Comparison of ENCODE assay signal across 8 cellular contexts in the genomic region with DNA sequence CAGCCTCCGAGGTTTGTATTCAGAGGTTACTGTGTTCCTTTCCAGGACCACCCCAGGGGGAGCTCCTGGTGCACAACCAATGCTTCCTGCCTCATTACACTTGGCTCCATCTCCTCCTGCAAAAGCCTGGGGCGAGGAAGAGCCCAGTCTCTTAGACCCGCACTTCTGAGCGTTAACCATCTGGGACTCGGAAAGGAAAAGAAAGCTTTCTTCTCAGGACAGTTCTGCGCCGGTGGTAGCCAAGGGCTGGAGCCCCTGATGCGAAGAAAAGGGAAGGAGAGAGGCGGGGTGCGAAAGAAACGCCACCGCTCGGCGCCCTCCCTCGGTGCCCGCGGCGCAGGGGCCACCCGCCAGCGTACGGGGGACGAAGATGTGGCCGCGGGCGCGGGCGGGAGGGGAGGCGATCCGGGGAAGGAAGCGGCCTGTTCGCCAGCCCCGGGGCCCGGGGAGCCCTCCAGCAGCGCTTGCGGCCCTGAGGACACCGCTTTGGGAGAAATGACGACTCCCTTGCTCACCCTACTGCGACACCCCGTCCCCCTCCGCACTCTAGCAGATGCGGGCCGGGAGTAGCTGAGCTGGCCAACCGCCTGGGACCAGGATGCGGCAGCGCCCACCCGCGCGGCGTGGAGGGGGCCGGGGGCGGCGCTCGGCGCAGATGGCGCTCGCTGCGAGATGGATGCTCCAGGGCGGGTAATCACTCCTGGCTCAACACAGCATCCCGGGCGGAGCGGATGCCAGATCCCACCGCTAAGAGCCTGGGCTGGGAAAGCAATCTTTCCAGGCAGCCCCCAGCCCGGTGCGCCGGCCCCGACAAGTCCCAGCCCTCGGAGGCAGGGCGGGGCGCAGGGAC. TPM values are rescaled to one million over a fixed set of nuclear protein-coding genes. Genes with fewer than 3 reads are reported as not detected.
DNase-seq lines count a peak whose midpoint lies in the region; ATAC-seq and TF ChIP-seq lines count a peak whose summit lies in the region.

No MANE protein-coding gene starts in this region.

- ATAC-seq in activated B cell treated with CpG ODN at 0.5 μM for 24 hours (ENCODE audit: low read depth), result peak; percentile 10
- no peak for ATAC-seq in HG02840 (IDR thresholded peaks at IDR 0.05; ENCODE audit: low FRiP score, unreplicated experiment)
- ATAC-seq in GM21390 (IDR thresholded peaks at IDR 0.05; ENCODE audit: unreplicated experiment), result no peak

- in situ Hi-C loops in KBM-7 (cut with MboI; ENCODE audit: low pct_unique_long_range_greater_than_20kb, low sequenced_read_pairs), result loop anchor here (25.0 kb wide), 1 partner anchor 268 kb away; no protein-coding TSS in a partner anchor

- H3K4me1 ChIP-seq in esophagus squamous epithelium (peaks cover 16 to 28% (median 16%) of the 10 kb centered on the region in 3 donors), muscle layer of duodenum (ENCODE audit: control insufficient read depth in 1 of 2, insufficient read depth in 2 of 2, low read length in 2 of 2) (peaks cover 0 to 23% of the 10 kb centered on the region in 2 donors), vagina (peaks cover 18% of the 10 kb centered on the region)

- intact Hi-C loops in activated B cell treated with CpG ODN at 0.5 μM for 24 hours (cut with micrococcal nuclease), result loop anchor here (2.0 kb wide), 1 partner anchor 14 kb away; no protein-coding TSS in a partner anchor
- intact Hi-C loops in esophagus squamous epithelium (cut with DNase I), result no loop called here
- intact Hi-C loops in vagina (cut with DNase I), result no loop called here

- H3K36me3 Mint-ChIP-seq in activated B cell treated with CpG ODN at 0.5 μM for 24 hours (ENCODE audit: low read depth), result no peaks in the 10 kb centered on the region

- CTCF ChIA-PET in activated B cell treated with CpG ODN at 0.5 μM for 24 hours (lab: Charles Lee), result interaction anchor here (1.0 to 5.1 kb wide), 3 partner anchors 40 to 127 kb away, joined by 3 to 64 read pairs (median 3); no protein-coding TSS in a partner anchor

- H3K4me3 ChIP-seq in esophagus squamous epithelium (peak overlapping the region; percentile 46 to 73 (median 56)), muscle layer of duodenum (ENCODE audit: low read depth in 1 of 2, low read length in 2 of 2) (peak overlapping the region; percentile 22 to 80), vagina (peak overlapping the region; percentile 45 to 56)

- H3K9me3 ChIP-seq in esophagus squamous epithelium (no peaks in the 10 kb centered on the region), muscle layer of duodenum (ENCODE audit: control insufficient read depth in 1 of 2, low read length in 2 of 2) (no peaks in the 10 kb centered on the region), vagina (no peaks in the 10 kb centered on the region)

- H3K27ac Mint-ChIP-seq in activated B cell treated with CpG ODN at 0.5 μM for 24 hours, result peak overlapping the region; percentile 72

- H3K36me3 ChIP-seq in esophagus squamous epithelium (no peaks in the 10 kb centered on the region), muscle layer of duodenum (ENCODE audit: control insufficient read depth in 1 of 2, insufficient read depth in 2 of 2, low read length in 2 of 2) (no peaks in the 10 kb centered on the region), vagina (no peaks in the 10 kb centered on the region)

- TF ChIP-seq POLR2A in esophagus squamous epithelium (IDR thresholded peaks at IDR 0.05) (no peak), vagina (IDR thresholded peaks at IDR 0.05) (no peak)

- H3K27me3 ChIP-seq in esophagus squamous epithelium (peaks cover 0 to 89% (median 9%) of the 10 kb centered on the region in 4 donors), muscle layer of duodenum (ENCODE audit: low read depth, low read length) (peaks cover 29% of the 10 kb centered on the region), vagina (no peaks in the 10 kb centered on the region)

- no peaks in the 10 kb centered on the region for H3K9me3 Mint-ChIP-seq in activated B cell treated with CpG ODN at 0.5 μM for 24 hours

- H3K27ac ChIP-seq in esophagus squamous epithelium (peak overlapping the region in 2 of 4 donors; percentile 9 to 17), muscle layer of duodenum (ENCODE audit: low read length) (no peak overlapping the region), vagina (no peak overlapping the region)

- peak overlapping the region; percentile 85 for H3K4me3 Mint-ChIP-seq in activated B cell treated with CpG ODN at 0.5 μM for 24 hours

- POLR2A ChIA-PET in activated B cell treated with CpG ODN at 0.5 μM for 24 hours (lab: Charles Lee), result interaction anchor here (1.6 to 2.5 kb wide), 2 partner anchors 14 to 115 kb away, joined by 7 to 14 read pairs; partner anchors contain the start of genes DNAJB9 and THAP5

- H3K4me1 Mint-ChIP-seq in activated B cell treated with CpG ODN at 0.5 μM for 24 hours, result peaks cover 18% of the 10 kb centered on the region

- H3K27me3 Mint-ChIP-seq in activated B cell treated with CpG ODN at 0.5 μM for 24 hours, result peaks cover 40% of the 10 kb centered on the region

- 0 to 9% methylated on average over 1 to 2 of the region's 69 CpGs for WGBS in esophagus squamous epithelium, 2 donors

- DNase-seq in DMS79 (lab: John Stamatoyannopoulos, UW) (peak; percentile 79), KBM-7 (peak; percentile 28), activated B cell treated with CpG ODN at 0.5 μM for 24 hours (peak; percentile 38), esophagus squamous epithelium (lab: John Stamatoyannopoulos, UW) (no peak), vagina (ENCODE audit: extremely low spot score in 2 of 2) (no peak)

- TF ChIP-seq CTCF in activated B cell treated with CpG ODN at 0.5 μM for 24 hours (IDR thresholded peaks at IDR 0.05) (no peak), esophagus squamous epithelium (IDR thresholded peaks at IDR 0.05) (no peak), vagina (IDR thresholded peaks at IDR 0.05) (no peak)

RNA-seq across cellular contexts. Expression of gene NRCAM, which starts 1.3 kb away (rescaled TPM):
- 1.6 and 2.2 TPM in 2 replicates for total RNA-seq in activated B cell treated with CpG ODN at 0.5 μM for 24 hours
- total RNA-seq in esophagus squamous epithelium, result 1 to 10 TPM in 3 of 4 donors, not detected in 1; 1.5 to 9.8 (median 6.3) TPM
- total RNA-seq in vagina, result 7.9 TPM

Comparison
In these comparisons a context has a peak if more than half of its experiments do, and no peak if none do; other contexts are left out.
1. DNase-seq: peak in DMS79 (single experiment), KBM-7 (single experiment) and activated B cell treated with CpG ODN at 0.5 μM for 24 hours (single experiment); none in esophagus squamous epithelium (single experiment) and vagina (0 of 2).
2. Peak in every context shown above with its lines, with median percentiles within 50 percentile points of each other: H3K4me3 ChIP-seq.